29 cellular contexts compared by ENCODE assay signal in genomic region chr14:61885203-61885961, GRCh38.
"Had no signal": no experiment of that assay in that cellular context is flagged by ENCODE, and none has a peak within 500 bp of the region (broad histone marks: within the 10 kb centered on the region; RNA-seq: fewer than 3 reads in every experiment).

No MANE protein-coding gene starts in this region.

- H3K36me3 ChIP-seq: esophagus squamous epithelium, heart right ventricle, lower lobe of right lung, ovary, thoracic aorta, tibial nerve, upper lobe of left lung had no signal

- DNase-seq: dermis blood vessel endothelial cell; effector memory CD4-positive, alpha-beta T cell; erythroblast; esophagus squamous epithelium; foreskin melanocyte; glutamatergic neuron; heart right ventricle; hippocampal formation; islet precursor cell; kidney glomerular epithelial cell; left colon; left ventricle myocardium superior; lower lobe of right lung; natural killer cell; occipital lobe; ovary; posterior cingulate gyrus; psoas muscle; right cardiac atrium; stimulated activated CD4-positive, alpha-beta T cell treated with anti-CD3 and anti-CD28 coated beads, Interleukin-15, amount 100 ng/mL, for 24 hours; stimulated activated CD4-positive, alpha-beta T cell treated with anti-CD3 and anti-CD28 coated beads, Interleukin-2, amount 100 ng/mL, for 48 hours; stimulated activated naive B cell treated with anti-CD40 and anti-IgM and Interleukin-4, amounts not matched to agents 10 μg/mL and 1 μg/mL and 100 μg/mL, for 72 hours; upper lobe of left lung had no signal

- H3K4me3 ChIP-seq: coronary artery, esophagus squamous epithelium, heart right ventricle, lower lobe of right lung, ovary, psoas muscle, skin epidermis, thoracic aorta, tibial nerve, upper lobe of left lung had no signal

- H3K27me3 ChIP-seq: ovary, tibial nerve, upper lobe of left lung had no signal

- H3K27me3 Mint-ChIP-seq: stimulated activated naive B cell treated with anti-CD40 and anti-IgM and Interleukin-4, amounts not matched to agents 10 μg/mL and 1 μg/mL and 100 μg/mL, for 72 hours had no signal

- H3K9me3 Mint-ChIP-seq: stimulated activated naive CD8-positive, alpha-beta T cell treated with anti-CD3 and anti-CD28 coated beads, Interleukin-15, Interleukin-2, amounts not matched to agents 100 ng/mL and 50 ng/mL, for 24 hours had no signal

- H3K27ac ChIP-seq: coronary artery, esophagus squamous epithelium, heart right ventricle, lower lobe of right lung, ovary, psoas muscle, skin epidermis, thoracic aorta, tibial nerve, upper lobe of left lung had no signal

- H3K4me1 ChIP-seq: esophagus squamous epithelium, lower lobe of right lung, psoas muscle, tibial nerve, upper lobe of left lung had no signal

- H3K4me3 Mint-ChIP-seq: natural killer cell; stimulated activated naive B cell treated with anti-CD40 and anti-IgM and Interleukin-4, amounts not matched to agents 10 μg/mL and 1 μg/mL and 100 μg/mL, for 72 hours; stimulated activated naive CD8-positive, alpha-beta T cell treated with anti-CD3 and anti-CD28 coated beads, Interleukin-15, Interleukin-2, amounts not matched to agents 100 ng/mL and 50 ng/mL, for 24 hours had no signal

- H3K27ac Mint-ChIP-seq: natural killer cell; stimulated activated naive B cell treated with anti-CD40 and anti-IgM and Interleukin-4, amounts not matched to agents 10 μg/mL and 1 μg/mL and 100 μg/mL, for 72 hours; stimulated activated naive CD8-positive, alpha-beta T cell treated with anti-CD3 and anti-CD28 coated beads, Interleukin-15, Interleukin-2, amounts not matched to agents 100 ng/mL and 50 ng/mL, for 24 hours had no signal

- ATAC-seq: heart right ventricle; left colon; left ventricle myocardium superior; lower lobe of right lung; natural killer cell; psoas muscle; right cardiac atrium; stimulated activated naive B cell treated with anti-CD40 and anti-IgM and Interleukin-4, amounts not matched to agents 10 μg/mL and 1 μg/mL and 100 μg/mL, for 72 hours had no signal

- H3K36me3 Mint-ChIP-seq: natural killer cell; stimulated activated naive B cell treated with anti-CD40 and anti-IgM and Interleukin-4, amounts not matched to agents 10 μg/mL and 1 μg/mL and 100 μg/mL, for 72 hours had no signal

- FAIRE-seq: endometrium had no signal

- H3K9me3 ChIP-seq: esophagus squamous epithelium, heart right ventricle, lower lobe of right lung, ovary, psoas muscle, thoracic aorta, tibial nerve, upper lobe of left lung had no signal
